ENCODE assay signal across 8 cellular contexts in genomic region chr5:60944904-60945759, GRCh38. TPM values are rescaled to one million over a fixed set of nuclear protein-coding genes. Genes with fewer than 3 reads are reported as not detected.
DNase-seq lines count a peak whose midpoint lies in the region; ATAC-seq and TF ChIP-seq lines count a peak whose summit lies in the region.

Gene ERCC8 (minus strand): TSS chr5:60945070. CDS start chr5:60945008, 62 bp downstream.
Gene NDUFAF2 (plus strand): TSS chr5:60945205. CDS start chr5:60945256, 51 bp downstream.

- peaks cover 17% of the 10 kb centered on the region for H3K4me1 Mint-ChIP-seq in activated CD4-positive, alpha-beta T cell treated with anti-CD3 and anti-CD28 coated beads, Interleukin-2, amount 10 ng/mL, durations not matched to agents 7 days and 5 days

- ATAC-seq in GM19351 (IDR thresholded peaks at IDR 0.05; ENCODE audit: unreplicated experiment) = peak; percentile 98
- ATAC-seq in HG03520 (IDR thresholded peaks at IDR 0.05; ENCODE audit: unreplicated experiment) = peak; percentile 100
- peak; percentile 99 for ATAC-seq in left lung

- no peaks in the 10 kb centered on the region for H3K36me3 ChIP-seq in left lung

- H3K27ac Mint-ChIP-seq in activated CD4-positive, alpha-beta T cell treated with anti-CD3 and anti-CD28 coated beads, Interleukin-2, amount 10 ng/mL, durations not matched to agents 7 days and 5 days = no peak within 1 kb of the TSS

- CTCF ChIA-PET in activated CD4-positive, alpha-beta T cell treated with anti-CD3 and anti-CD28 coated beads, Interleukin-2, amount 10 ng/mL, durations not matched to agents 7 days and 5 days (lab: Charles Lee) = interaction anchor here (0.7 to 0.9 kb wide), 3 partner anchors 49 to 376 kb away, joined by 3 read pairs; no protein-coding TSS in a partner anchor

- peaks cover 9 to 25% of the 10 kb centered on the region in 2 donors for H3K4me1 ChIP-seq in left lung

- H3K27me3 ChIP-seq in left lung = no peaks in the 10 kb centered on the region

- H3K4me3 ChIP-seq in left lung = peak within 1 kb of the TSS; percentile 63 to 74

- POLR2A ChIA-PET in activated CD4-positive, alpha-beta T cell treated with anti-CD3 and anti-CD28 coated beads, Interleukin-2, amount 10 ng/mL, durations not matched to agents 7 days and 5 days (lab: Charles Lee) = interaction anchor here (0.5 to 0.6 kb wide), 2 partner anchors 1393 to 1743 kb away, joined by 3 to 11 read pairs; no protein-coding TSS in a partner anchor

- H3K9me3 Mint-ChIP-seq in activated CD4-positive, alpha-beta T cell treated with anti-CD3 and anti-CD28 coated beads, Interleukin-2, amount 10 ng/mL, durations not matched to agents 7 days and 5 days = no peaks in the 10 kb centered on the region

- DNase-seq in C1 segment of cervical spinal cord (lab: John Stamatoyannopoulos, UW) = peak; percentile 41 to 91 (median 86)
- DNase-seq in NCI-H526 treated with DMSO at 0.1 percent for 48 hours (lab: John Stamatoyannopoulos, UW) = peak; percentile 84
- peak; percentile 93 for DNase-seq in activated CD4-positive, alpha-beta T cell treated with anti-CD3 and anti-CD28 coated beads, Interleukin-2, amount 10 ng/mL, durations not matched to agents 7 days and 5 days
- peak; percentile 95 for DNase-seq in dermis blood vessel endothelial cell
- DNase-seq in left lung = peak; percentile 92 to 93
- DNase-seq in stimulated activated CD4-positive, alpha-beta T cell treated with anti-CD3 and anti-CD28 coated beads, Interleukin-2, amount 100 ng/mL, for 4 hours (ENCODE audit: low read depth) = peak; percentile 81

- no peak for TF ChIP-seq CTCF in left lung (IDR thresholded peaks at IDR 0.05)

- H3K9me3 ChIP-seq in left lung = no peaks in the 10 kb centered on the region

- no peak within 1 kb of the TSS for H3K4me3 Mint-ChIP-seq in activated CD4-positive, alpha-beta T cell treated with anti-CD3 and anti-CD28 coated beads, Interleukin-2, amount 10 ng/mL, durations not matched to agents 7 days and 5 days

- peak within 1 kb of the TSS; percentile 76 to 82 for H3K27ac ChIP-seq in left lung

- intact Hi-C loops in left lung (cut with DNase I) = no loop called here

- H3K27me3 Mint-ChIP-seq in activated CD4-positive, alpha-beta T cell treated with anti-CD3 and anti-CD28 coated beads, Interleukin-2, amount 10 ng/mL, durations not matched to agents 7 days and 5 days = no peaks in the 10 kb centered on the region

- no peaks in the 10 kb centered on the region for H3K36me3 Mint-ChIP-seq in activated CD4-positive, alpha-beta T cell treated with anti-CD3 and anti-CD28 coated beads, Interleukin-2, amount 10 ng/mL, durations not matched to agents 7 days and 5 days (ENCODE audit: low read depth)

RNA-seq across cellular contexts. Expression of gene ERCC8, which starts in this region (rescaled TPM):
- 1 to 10 TPM; 9.9 to 10.0 TPM for total RNA-seq in activated CD4-positive, alpha-beta T cell treated with anti-CD3 and anti-CD28 coated beads, Interleukin-2, amount 10 ng/mL, durations not matched to agents 7 days and 5 days
- 23.3 and 23.9 TPM in 2 replicates for total RNA-seq in dermis blood vessel endothelial cell
- total RNA-seq in left lung = 1 to 10 TPM; 8.7 to 9.7 TPM

RNA-seq across cellular contexts. Expression of gene NDUFAF2, which starts in this region (rescaled TPM):
- total RNA-seq in activated CD4-positive, alpha-beta T cell treated with anti-CD3 and anti-CD28 coated beads, Interleukin-2, amount 10 ng/mL, durations not matched to agents 7 days and 5 days = 10 to 100 TPM; 18.9 to 22.3 TPM
- 18.1 and 19.2 TPM in 2 replicates for total RNA-seq in dermis blood vessel endothelial cell
- 10 to 100 TPM; 18.4 to 25.5 TPM for total RNA-seq in left lung

Comparison
In these comparisons a context has a peak if more than half of its experiments do, and no peak if none do; other contexts are left out.
1. Peak in every context shown above with its lines: DNase-seq, ATAC-seq, H3K4me3 ChIP-seq and H3K27ac ChIP-seq.